Comparison of ENCODE assay signal across 22 cellular contexts in the genomic region with DNA sequence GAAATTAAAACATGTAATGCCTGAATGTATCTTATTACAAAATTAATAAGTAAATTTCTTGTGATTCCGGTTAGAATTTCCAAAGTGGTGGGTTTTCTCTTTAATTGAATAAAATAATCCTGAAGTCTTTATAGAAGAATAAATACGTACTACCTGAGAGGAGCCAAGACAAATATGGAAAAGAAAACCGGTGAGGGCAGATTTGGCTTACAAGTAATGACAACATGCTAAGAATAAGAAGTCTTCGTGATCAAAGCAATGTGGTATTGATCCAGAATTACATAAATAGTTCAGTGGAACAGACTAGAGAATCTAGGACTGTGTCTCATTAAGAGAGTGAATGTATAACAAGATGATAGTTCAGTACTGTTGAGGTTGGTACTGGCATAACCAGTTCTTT.
"Had no signal": no experiment of that assay in that cellular context is flagged by ENCODE, and none has a peak within 500 bp of the region (broad histone marks: within the 10 kb centered on the region; RNA-seq: fewer than 3 reads in every experiment).

No MANE protein-coding gene starts in this region.

- H3K36me3 ChIP-seq: esophagus muscularis mucosa, right lobe of liver, tibial nerve had no signal

- H2AFZ ChIP-seq: parathyroid adenoma had no signal

- H3K4me3 Mint-ChIP-seq: activated CD4-positive, alpha-beta T cell treated with anti-CD3 and anti-CD28 coated beads, Interleukin-2, amount 10 ng/mL, durations not matched to agents 7 days and 5 days; activated CD8-positive, alpha-beta memory T cell treated with anti-CD3 and anti-CD28 coated beads, Interleukin-2, amount 10 ng/mL, durations not matched to agents 7 days and 5 days; activated CD8-positive, alpha-beta T cell treated with anti-CD3 and anti-CD28 coated beads for 36 hours; activated naive CD4-positive, alpha-beta T cell treated with anti-CD3 and anti-CD28 coated beads, Interleukin-2, amount 50 U/mL, for 24 hours; brain; nephron progenitor cell; stimulated activated naive CD8-positive, alpha-beta T cell treated with anti-CD3 and anti-CD28 coated beads, Interleukin-15, amount 100 ng/mL, for 72 hours; T-helper 1 cell treated with Interleukin-12 subunit alpha and Interleukin-12 subunit beta and Interleukin-4 antibody, amounts not matched to agents 30 μg/mL and 1 μg/mL, for 36 hours had no signal

- DNase-seq: activated CD4-positive, alpha-beta T cell treated with anti-CD3 and anti-CD28 coated beads, Interleukin-2, amount 10 ng/mL, durations not matched to agents 7 days and 5 days; activated CD4-positive, CD25-positive, alpha-beta regulatory T cell treated with anti-CD3 and anti-CD28 coated beads, Interleukin-2, amount 50 U/mL, for 72 hours; activated CD8-positive, alpha-beta memory T cell treated with anti-CD3 and anti-CD28 coated beads, Interleukin-2, amount 10 ng/mL, durations not matched to agents 7 days and 5 days; activated CD8-positive, alpha-beta T cell treated with anti-CD3 and anti-CD28 coated beads for 36 hours; activated gamma-delta T cell treated with Interleukin-2 at 50 U/mL for 16 hours; activated T-cell treated with anti-CD3 and anti-CD28 coated beads for 4 hours; anterior cingulate cortex; central memory CD4-positive, alpha-beta T cell; glutamatergic neuron; hypothalamus; nephron progenitor cell; right lobe of liver; stimulated activated CD4-positive, alpha-beta T cell treated with anti-CD3 and anti-CD28 coated beads, Interleukin-1b, Interleukin-23, amount 100 ng/mL, for 48 hours; stimulated activated naive CD8-positive, alpha-beta T cell treated with anti-CD3 and anti-CD28 coated beads, Interleukin-15, amount 100 ng/mL, for 72 hours; T1000 had no signal

- H3K4me3 ChIP-seq: esophagus muscularis mucosa, right lobe of liver, skin epidermis, tibial nerve had no signal

- H3K27ac ChIP-seq: esophagus muscularis mucosa, parathyroid adenoma, right lobe of liver, skin epidermis, tibial nerve had no signal

- H3K27ac Mint-ChIP-seq: activated CD4-positive, alpha-beta T cell treated with anti-CD3 and anti-CD28 coated beads, Interleukin-2, amount 10 ng/mL, durations not matched to agents 7 days and 5 days; activated CD8-positive, alpha-beta memory T cell treated with anti-CD3 and anti-CD28 coated beads, Interleukin-2, amount 10 ng/mL, durations not matched to agents 7 days and 5 days; activated CD8-positive, alpha-beta T cell treated with anti-CD3 and anti-CD28 coated beads for 36 hours; activated naive CD4-positive, alpha-beta T cell treated with anti-CD3 and anti-CD28 coated beads, Interleukin-2, amount 50 U/mL, for 24 hours; nephron progenitor cell; stimulated activated naive CD8-positive, alpha-beta T cell treated with anti-CD3 and anti-CD28 coated beads, Interleukin-15, amount 100 ng/mL, for 72 hours; T-helper 1 cell treated with Interleukin-12 subunit alpha and Interleukin-12 subunit beta and Interleukin-4 antibody, amounts not matched to agents 30 μg/mL and 1 μg/mL, for 36 hours had no signal

- ATAC-seq: activated CD8-positive, alpha-beta memory T cell treated with anti-CD3 and anti-CD28 coated beads, Interleukin-2, amount 10 ng/mL, durations not matched to agents 7 days and 5 days; activated CD8-positive, alpha-beta T cell treated with anti-CD3 and anti-CD28 coated beads for 36 hours; right lobe of liver; stimulated activated naive CD8-positive, alpha-beta T cell treated with anti-CD3 and anti-CD28 coated beads, Interleukin-15, amount 100 ng/mL, for 72 hours had no signal

- H3K9me3 ChIP-seq: esophagus muscularis mucosa, right lobe of liver, tibial nerve had no signal

- H3K27me3 Mint-ChIP-seq: brain had no signal

- H3K79me2 ChIP-seq: parathyroid adenoma had no signal

- H3K9me3 Mint-ChIP-seq: activated CD4-positive, alpha-beta T cell treated with anti-CD3 and anti-CD28 coated beads, Interleukin-2, amount 10 ng/mL, durations not matched to agents 7 days and 5 days; activated CD8-positive, alpha-beta T cell treated with anti-CD3 and anti-CD28 coated beads for 36 hours; activated naive CD4-positive, alpha-beta T cell treated with anti-CD3 and anti-CD28 coated beads, Interleukin-2, amount 50 U/mL, for 24 hours; brain; T-helper 1 cell treated with Interleukin-12 subunit alpha and Interleukin-12 subunit beta and Interleukin-4 antibody, amounts not matched to agents 30 μg/mL and 1 μg/mL, for 36 hours had no signal

- H3K36me3 Mint-ChIP-seq: activated CD8-positive, alpha-beta memory T cell treated with anti-CD3 and anti-CD28 coated beads, Interleukin-2, amount 10 ng/mL, durations not matched to agents 7 days and 5 days; activated naive CD4-positive, alpha-beta T cell treated with anti-CD3 and anti-CD28 coated beads, Interleukin-2, amount 50 U/mL, for 24 hours had no signal

- H3K9ac ChIP-seq: parathyroid adenoma had no signal

- H3K27me3 ChIP-seq: esophagus muscularis mucosa, right lobe of liver, tibial nerve had no signal
